23 cellular contexts compared by ENCODE assay signal in genomic region chr12:85253823-85254222, GRCh38. TPM values are rescaled to one million over a fixed set of nuclear protein-coding genes. Genes with fewer than 3 reads are reported as not detected.
"Had no signal": no experiment of that assay in that cellular context is flagged by ENCODE, and none has a peak within 500 bp of the region (broad histone marks: within the 10 kb centered on the region; RNA-seq: fewer than 3 reads in every experiment).

No MANE protein-coding gene starts in this region.

- H3K36me3 Mint-ChIP-seq: memory B cell, natural killer cell had no signal

- H3K4me1 ChIP-seq: gastroesophageal sphincter, left ventricle myocardium inferior, prostate gland, sigmoid colon, testis had no signal

- H3K36me3 ChIP-seq: gastroesophageal sphincter, left ventricle myocardium inferior, prostate gland, sigmoid colon had no signal

- H3K27me3 ChIP-seq: gastroesophageal sphincter, sigmoid colon, testis had no signal

- H3K27ac Mint-ChIP-seq: activated CD4-positive, alpha-beta memory T cell treated with anti-CD3 and anti-CD28 coated beads, Interleukin-2, amount 10 ng/mL, durations not matched to agents 7 days and 5 days; activated naive CD8-positive, alpha-beta T cell treated with anti-CD3 and anti-CD28 coated beads, Interleukin-2, amount 50 U/mL, for 24 hours; activated T-cell treated with anti-CD3 and anti-CD28 coated beads, Interleukin-2, amount 50 U/mL, for 72 hours; memory B cell; natural killer cell; stimulated activated naive CD8-positive, alpha-beta T cell treated with anti-CD3 and anti-CD28 coated beads, Interleukin-15, Interleukin-2, amounts not matched to agents 100 ng/mL and 50 ng/mL, for 24 hours had no signal

- DNase-seq: activated CD4-positive, alpha-beta memory T cell treated with anti-CD3 and anti-CD28 coated beads, Interleukin-2, amount 10 ng/mL, durations not matched to agents 7 days and 5 days; activated CD4-positive, alpha-beta T cell treated with anti-CD3 and anti-CD28 coated beads for 1 hour; activated CD8-positive, alpha-beta memory T cell treated with anti-CD3 and anti-CD28 coated beads, Interleukin-2, amount 50 U/mL, for 4 hours; activated gamma-delta T cell treated with Interleukin-2 at 50 U/mL for 16 hours; activated naive CD8-positive, alpha-beta T cell treated with anti-CD3 and anti-CD28 coated beads, Interleukin-2, amount 50 U/mL, for 24 hours; activated T-cell treated with anti-CD3 and anti-CD28 coated beads, Interleukin-2, amount 50 U/mL, for 72 hours; caudate nucleus; effector CD4-positive, alpha-beta T cell; kidney; left ventricle myocardium inferior; natural killer cell; nucleus accumbens; sigmoid colon; stimulated activated CD4-positive, alpha-beta T cell treated with anti-CD3 and anti-CD28 coated beads, Interleukin-12 subunit alpha, Interleukin-12 subunit beta, amount 100 ng/mL, for 4 hours; T-helper 2 cell; testis had no signal

- H3K4me3 Mint-ChIP-seq: activated CD4-positive, alpha-beta memory T cell treated with anti-CD3 and anti-CD28 coated beads, Interleukin-2, amount 10 ng/mL, durations not matched to agents 7 days and 5 days; activated naive CD8-positive, alpha-beta T cell treated with anti-CD3 and anti-CD28 coated beads, Interleukin-2, amount 50 U/mL, for 24 hours; activated T-cell treated with anti-CD3 and anti-CD28 coated beads, Interleukin-2, amount 50 U/mL, for 72 hours; memory B cell; natural killer cell; stimulated activated naive CD8-positive, alpha-beta T cell treated with anti-CD3 and anti-CD28 coated beads, Interleukin-15, Interleukin-2, amounts not matched to agents 100 ng/mL and 50 ng/mL, for 24 hours had no signal

- H3K9me3 Mint-ChIP-seq: activated CD4-positive, alpha-beta memory T cell treated with anti-CD3 and anti-CD28 coated beads, Interleukin-2, amount 10 ng/mL, durations not matched to agents 7 days and 5 days; activated naive CD8-positive, alpha-beta T cell treated with anti-CD3 and anti-CD28 coated beads, Interleukin-2, amount 50 U/mL, for 24 hours; activated T-cell treated with anti-CD3 and anti-CD28 coated beads, Interleukin-2, amount 50 U/mL, for 72 hours; memory B cell had no signal

- H3K4me1 Mint-ChIP-seq: activated CD4-positive, alpha-beta memory T cell treated with anti-CD3 and anti-CD28 coated beads, Interleukin-2, amount 10 ng/mL, durations not matched to agents 7 days and 5 days; activated naive CD8-positive, alpha-beta T cell treated with anti-CD3 and anti-CD28 coated beads, Interleukin-2, amount 50 U/mL, for 24 hours; memory B cell; natural killer cell had no signal

- H3K27ac ChIP-seq: coronary artery, gastroesophageal sphincter, left ventricle myocardium inferior, prostate gland, sigmoid colon, testis had no signal

- H3K4me3 ChIP-seq: coronary artery, gastroesophageal sphincter, left ventricle myocardium inferior, prostate gland, sigmoid colon, testis had no signal

- H3K27me3 Mint-ChIP-seq: activated CD4-positive, alpha-beta memory T cell treated with anti-CD3 and anti-CD28 coated beads, Interleukin-2, amount 10 ng/mL, durations not matched to agents 7 days and 5 days; activated naive CD8-positive, alpha-beta T cell treated with anti-CD3 and anti-CD28 coated beads, Interleukin-2, amount 50 U/mL, for 24 hours; memory B cell; stimulated activated naive CD8-positive, alpha-beta T cell treated with anti-CD3 and anti-CD28 coated beads, Interleukin-15, Interleukin-2, amounts not matched to agents 100 ng/mL and 50 ng/mL, for 24 hours had no signal

- H3K9me3 ChIP-seq: gastroesophageal sphincter, left ventricle myocardium inferior, prostate gland, sigmoid colon, testis had no signal

RNA-seq across cellular contexts. Expression of gene ALX1, which starts 26.2 kb away (rescaled TPM):
- total RNA-seq: activated CD4-positive, alpha-beta memory T cell treated with anti-CD3 and anti-CD28 coated beads, Interleukin-2, amount 10 ng/mL, durations not matched to agents 7 days and 5 days; activated T-cell treated with anti-CD3 and anti-CD28 coated beads, Interleukin-2, amount 50 U/mL, for 72 hours; fibroblast of lung; gastroesophageal sphincter; left ventricle myocardium inferior; mucosa of gallbladder; natural killer cell; prostate gland had no signal
- polyA plus RNA-seq: fibroblast of lung, sigmoid colon had no signal
